ENCODE assay signal across 10 cellular contexts in genomic region chr10:659710-660141, GRCh38. TPM values are rescaled to one million over a fixed set of nuclear protein-coding genes. Genes with fewer than 3 reads are reported as not detected.
DNase-seq lines count a peak whose midpoint lies in the region; ATAC-seq and TF ChIP-seq lines count a peak whose summit lies in the region.
"Had no signal": no experiment of that assay in that cellular context is flagged by ENCODE, and none has a peak within 500 bp of the region (broad histone marks: within the 10 kb centered on the region; RNA-seq: fewer than 3 reads in every experiment).

No MANE protein-coding gene starts in this region.

- ATAC-seq in omental fat pad (ENCODE audit: low FRiP score) (peak; percentile 51), GM21619 (IDR thresholded peaks at IDR 0.05; ENCODE audit: unreplicated experiment) (no peak), GM21447 (IDR thresholded peaks at IDR 0.05; ENCODE audit: unreplicated experiment) (no peak)

- peak overlapping the region; percentile 66 for H3K27ac ChIP-seq in SJSA1

- H3K27me3 ChIP-seq in SJSA1 (replicated peaks): no peaks in the 10 kb centered on the region

- intact Hi-C loops in activated T-helper 1 cell treated with anti-CD3 and anti-CD28 coated beads, Interleukin-12 subunit alpha, Interleukin-12 subunit beta, Interleukin-2, Interleukin-4 antibody, amounts not matched to agents 30 ng/mL and 10 ng/mL and 1 ng/mL, durations not matched to agents 14 hours and 24 hours and 36 hours (cut with micrococcal nuclease): no loop called here

- no peaks in the 10 kb centered on the region for H3K36me3 Mint-ChIP-seq in activated T-helper 1 cell treated with anti-CD3 and anti-CD28 coated beads, Interleukin-12 subunit alpha, Interleukin-12 subunit beta, Interleukin-2, Interleukin-4 antibody, amounts not matched to agents 30 ng/mL and 10 ng/mL and 1 ng/mL, durations not matched to agents 14 hours and 24 hours and 36 hours (ENCODE audit: low read depth)

- H3K36me3 ChIP-seq in SJSA1: peaks cover 5% of the 10 kb centered on the region

- H3K4me3 ChIP-seq in SJSA1 (no peak overlapping the region), fibroblast of pulmonary artery (replicated peaks; ENCODE audit: low read depth, low read length) (peak overlapping the region; percentile 9)

- TF ChIP-seq CTCF in AG09319 (IDR thresholded peaks at IDR 0.05; ENCODE audit: low read depth, low read length) (no peak), fibroblast of pulmonary artery (IDR thresholded peaks at IDR 0.05; ENCODE audit: low read length, missing control alignments) (no peak), omental fat pad (IDR thresholded peaks at IDR 0.05) (no peak)

- H3K4me3 Mint-ChIP-seq in activated T-helper 1 cell treated with anti-CD3 and anti-CD28 coated beads, Interleukin-12 subunit alpha, Interleukin-12 subunit beta, Interleukin-2, Interleukin-4 antibody, amounts not matched to agents 30 ng/mL and 10 ng/mL and 1 ng/mL, durations not matched to agents 14 hours and 24 hours and 36 hours: no peak overlapping the region

- no peak overlapping the region for H3K27ac Mint-ChIP-seq in activated T-helper 1 cell treated with anti-CD3 and anti-CD28 coated beads, Interleukin-12 subunit alpha, Interleukin-12 subunit beta, Interleukin-2, Interleukin-4 antibody, amounts not matched to agents 30 ng/mL and 10 ng/mL and 1 ng/mL, durations not matched to agents 14 hours and 24 hours and 36 hours

- H3K9me3 Mint-ChIP-seq in activated T-helper 1 cell treated with anti-CD3 and anti-CD28 coated beads, Interleukin-12 subunit alpha, Interleukin-12 subunit beta, Interleukin-2, Interleukin-4 antibody, amounts not matched to agents 30 ng/mL and 10 ng/mL and 1 ng/mL, durations not matched to agents 14 hours and 24 hours and 36 hours: no peaks in the 10 kb centered on the region

- H3K9me3 ChIP-seq in SJSA1 (replicated peaks): no peaks in the 10 kb centered on the region

- peaks cover 2% of the 10 kb centered on the region for H3K27me3 Mint-ChIP-seq in activated T-helper 1 cell treated with anti-CD3 and anti-CD28 coated beads, Interleukin-12 subunit alpha, Interleukin-12 subunit beta, Interleukin-2, Interleukin-4 antibody, amounts not matched to agents 30 ng/mL and 10 ng/mL and 1 ng/mL, durations not matched to agents 14 hours and 24 hours and 36 hours (ENCODE audit: insufficient read depth)

- DNase-seq in AG09319 (ENCODE audit: extremely low read depth, low read depth): peak; percentile 27
- DNase-seq in SJSA1 (ENCODE audit: low read depth in 1 of 2, low spot score in 2 of 2): peak in 1 of 2 experiments; percentile 28
- peak; percentile 81 for DNase-seq in fibroblast of pulmonary artery (ENCODE audit: low read depth)
- no peak for DNase-seq in omental fat pad (ENCODE audit: low spot score)
- no peak for DNase-seq in activated T-helper 1 cell treated with anti-CD3 and anti-CD28 coated beads, Interleukin-12 subunit alpha, Interleukin-12 subunit beta, Interleukin-2, Interleukin-4 antibody, amounts not matched to agents 30 ng/mL and 10 ng/mL and 1 ng/mL, durations not matched to agents 14 hours and 24 hours and 36 hours (ENCODE audit: low spot score)
- DNase-seq in NCI-H2171 (lab: John Stamatoyannopoulos, UW): no peak
- DNase-seq: DMS153, NCI-H2081 had no signal

- H3K4me1 Mint-ChIP-seq in activated T-helper 1 cell treated with anti-CD3 and anti-CD28 coated beads, Interleukin-12 subunit alpha, Interleukin-12 subunit beta, Interleukin-2, Interleukin-4 antibody, amounts not matched to agents 30 ng/mL and 10 ng/mL and 1 ng/mL, durations not matched to agents 14 hours and 24 hours and 36 hours (ENCODE audit: low read depth): no peaks in the 10 kb centered on the region

- H3K4me1 ChIP-seq in SJSA1 (replicated peaks): peaks cover 10% of the 10 kb centered on the region

RNA-seq across cellular contexts. Expression of gene DIP2C, which starts 29.7 kb away (rescaled TPM):
- total RNA-seq in SJSA1 (2014; rRNA removed; shearing (Covaris generic)): 14.0 and 17.5 TPM in 2 replicates
- total RNA-seq in omental fat pad: 10 to 100 TPM; 19.7 to 56.5 (median 31.1) TPM
- 1.5 and 1.6 TPM in 2 replicates for total RNA-seq in activated T-helper 1 cell treated with anti-CD3 and anti-CD28 coated beads, Interleukin-12 subunit alpha, Interleukin-12 subunit beta, Interleukin-2, Interleukin-4 antibody, amounts not matched to agents 30 ng/mL and 10 ng/mL and 1 ng/mL, durations not matched to agents 14 hours and 24 hours and 36 hours

Comparison
In these comparisons a context has a peak if more than half of its experiments do, and no peak if none do; other contexts are left out.
1. DNase-seq: peak in AG09319 (single experiment) and fibroblast of pulmonary artery (single experiment); none in omental fat pad (single experiment), activated T-helper 1 cell treated with anti-CD3 and anti-CD28 coated beads, Interleukin-12 subunit alpha, Interleukin-12 subunit beta, Interleukin-2, Interleukin-4 antibody, amounts not matched to agents 30 ng/mL and 10 ng/mL and 1 ng/mL, durations not matched to agents 14 hours and 24 hours and 36 hours (single experiment) and NCI-H2171 (single experiment).